ENCODE assay signal across 9 cellular contexts in the genomic region with DNA sequence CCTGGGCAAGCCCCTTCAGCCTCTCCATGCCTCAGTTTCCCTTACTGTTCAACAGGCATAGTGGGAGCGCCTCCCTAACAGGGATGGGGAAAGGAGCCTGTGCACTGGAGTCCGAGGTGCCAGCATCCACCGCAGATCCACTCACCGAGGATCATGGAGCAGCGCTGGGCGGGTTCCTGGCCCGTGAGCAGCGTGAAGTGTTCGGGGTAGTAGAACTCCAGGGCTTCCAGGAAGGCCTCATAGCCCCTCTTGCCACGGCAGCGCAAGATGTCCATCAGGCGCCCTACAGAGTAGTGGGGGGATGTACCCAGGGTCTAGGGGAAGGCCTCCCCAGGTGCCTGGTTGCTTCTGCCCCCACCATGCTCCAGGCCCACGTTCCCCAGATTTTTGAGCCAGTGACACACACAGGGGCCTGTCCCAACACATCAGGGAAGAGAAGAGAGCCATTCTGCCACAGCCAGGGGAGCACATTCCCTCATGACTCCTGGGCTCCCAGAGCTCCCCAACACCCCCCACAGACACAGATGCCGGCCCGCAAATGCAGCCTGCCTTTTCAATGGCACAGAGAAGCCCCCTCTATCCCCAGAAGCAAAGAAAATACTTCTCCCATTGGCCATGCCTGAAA. TPM values are rescaled to one million over a fixed set of nuclear protein-coding genes. Genes with fewer than 3 reads are reported as not detected.
DNase-seq lines count a peak whose midpoint lies in the region; ATAC-seq, FAIRE-seq and TF ChIP-seq lines count a peak whose summit lies in the region.
"Had no signal": no experiment of that assay in that cellular context is flagged by ENCODE, and none has a peak within 500 bp of the region (broad histone marks: within the 10 kb centered on the region; RNA-seq: fewer than 3 reads in every experiment).

No MANE protein-coding gene starts in this region.

- no peak for ATAC-seq in GM21619 (IDR thresholded peaks at IDR 0.05; ENCODE audit: unreplicated experiment)
- ATAC-seq in GM21515 (IDR thresholded peaks at IDR 0.05; ENCODE audit: unreplicated experiment), result no peak

- H2AFZ ChIP-seq in keratinocyte (ENCODE audit: control insufficient read depth, low read length) (no peak overlapping the region), smooth muscle cell (ENCODE audit: low read depth) (peak overlapping the region; percentile 24)

- in situ Hi-C loops in astrocyte of the cerebellum (cut with HindIII; ENCODE audit: low sequenced_read_pairs), result no loop called here

- H3K27ac ChIP-seq in keratinocyte (ENCODE audit: control insufficient read depth, insufficient read depth, low read length) (peak overlapping the region; percentile 96), smooth muscle cell (ENCODE audit: low read depth) (no peak overlapping the region)
- H3K27ac ChIP-seq: SK-N-MC had no signal

- H3K9me3 ChIP-seq in MG63 (no peaks in the 10 kb centered on the region), keratinocyte (ENCODE audit: control insufficient read depth, low read depth, low read length) (no peaks in the 10 kb centered on the region), smooth muscle cell (replicated peaks; ENCODE audit: low read depth) (no peaks in the 10 kb centered on the region)

- FAIRE-seq in keratinocyte (lab: Jason Lieb, UNC) (peak; percentile 80), D721Med (lab: Jason Lieb, UNC) (no peak)

- no peak for TF ChIP-seq CTCF in astrocyte of the cerebellum (IDR thresholded peaks at IDR 0.05; ENCODE audit: low read depth, low read length, missing control alignments)
- TF ChIP-seq CTCF in keratinocyte (optimal IDR thresholded peaks at IDR 0.05 in 1 of 3, IDR thresholded peaks at IDR 0.05 in 1 of 3, conservative IDR thresholded peaks at IDR 0.05 in 1 of 3; ENCODE audit: extremely low read depth in 1 of 3, insufficient read depth in 2 of 3, low read length in 3 of 3), result no peak
- no peak for TF ChIP-seq CTCF in smooth muscle cell (IDR thresholded peaks at IDR 0.05; ENCODE audit: borderline replicate concordance, insufficient read depth, poor library complexity, severe bottlenecking)
- TF ChIP-seq CTCF in D721Med (IDR thresholded peaks at IDR 0.05; ENCODE audit: insufficient read depth, missing control alignments), result no peak

- H3K4me2 ChIP-seq in keratinocyte (ENCODE audit: control insufficient read depth, extremely low read depth, insufficient read depth, low read depth, low read length), result peak overlapping the region; percentile 91
- peak overlapping the region; percentile 98 for H3K4me2 ChIP-seq in smooth muscle cell

- peak overlapping the region; percentile 68 for H3K4me3 ChIP-seq in MG63
- H3K4me3 ChIP-seq in astrocyte of the cerebellum (ENCODE audit: low read depth, low read length), result peak overlapping the region; percentile 66
- peak overlapping the region; percentile 94 to 100 (median 98) for H3K4me3 ChIP-seq in keratinocyte (ENCODE audit: control insufficient read depth in 2 of 3, extremely low read depth in 1 of 3, insufficient read depth in 2 of 3, low read depth in 1 of 3, low read length in 3 of 3)
- peak overlapping the region; percentile 65 for H3K4me3 ChIP-seq in smooth muscle cell
- H3K4me3 ChIP-seq: SK-N-MC had no signal

- H3K36me3 ChIP-seq in MG63 (peaks cover 22% of the 10 kb centered on the region), keratinocyte (ENCODE audit: control insufficient read depth in 2 of 2, extremely low read depth in 1 of 2, insufficient read depth in 2 of 2, low read length in 2 of 2) (peaks cover 15 to 34% of the 10 kb centered on the region in 2 experiments), smooth muscle cell (ENCODE audit: low read depth) (no peaks in the 10 kb centered on the region)

- H3K9ac ChIP-seq in keratinocyte (ENCODE audit: control insufficient read depth, extremely low read depth, insufficient read depth, low read length) (peak overlapping the region; percentile 97), smooth muscle cell (ENCODE audit: low read depth) (no peak overlapping the region)

- H3K79me2 ChIP-seq in keratinocyte (ENCODE audit: control insufficient read depth, insufficient read depth, low read length) (peaks cover 58% of the 10 kb centered on the region), smooth muscle cell (ENCODE audit: low read depth) (no peaks in the 10 kb centered on the region)

- H4K20me1 ChIP-seq in keratinocyte (ENCODE audit: control insufficient read depth, extremely low read depth, insufficient read depth, low read length), result no peaks in the 10 kb centered on the region
- H4K20me1 ChIP-seq in smooth muscle cell (ENCODE audit: low read depth), result peaks cover under 1% of the 10 kb centered on the region

- H3K27me3 ChIP-seq in MG63 (no peaks in the 10 kb centered on the region), keratinocyte (ENCODE audit: control insufficient read depth, extremely low read depth, insufficient read depth, low read length) (no peaks in the 10 kb centered on the region), smooth muscle cell (ENCODE audit: low read depth) (no peaks in the 10 kb centered on the region)

- peaks cover 26% of the 10 kb centered on the region for H3K4me1 ChIP-seq in keratinocyte (ENCODE audit: control insufficient read depth, extremely low read depth, insufficient read depth, low read length)
- H3K4me1 ChIP-seq in smooth muscle cell (ENCODE audit: low read depth), result peaks cover under 1% of the 10 kb centered on the region

- peaks cover 2% of the 10 kb centered on the region for H3K9me1 ChIP-seq in keratinocyte (ENCODE audit: control insufficient read depth, extremely low read depth, insufficient read depth, low read length)

- WGBS in smooth muscle cell (ENCODE audit: low lambda C conversion rate), result 95% methylated on average over 13 of the region's 15 CpGs

- DNase-seq in MG63, result no peak
- DNase-seq in astrocyte of the cerebellum (ENCODE audit: low read depth), result no peak
- no peak for DNase-seq in keratinocyte (ENCODE audit: low read depth, low spot score)
- DNase-seq in smooth muscle cell (lab: John Stamatoyannopoulos, UW; ENCODE audit: unreplicated experiment), result no peak
- no peak for DNase-seq in D721Med (ENCODE audit: insufficient read length, low spot score)
- DNase-seq: HCEC 1CT had no signal

- dilution Hi-C loops in keratinocyte (cut with MboI; ENCODE audit: extremely low pct_ligation_motif_present, low sequenced_read_pairs), result no loop called here

- H3F3A ChIP-seq in smooth muscle cell (ENCODE audit: low read depth), result peaks cover 6% of the 10 kb centered on the region

RNA-seq across cellular contexts. Expression of a gene that starts 1.3 kb away (rescaled TPM):
- total RNA-seq in MG63 (2014; rRNA removed; shearing (Covaris generic); ENCODE audit: low replicate concordance), result 17.1 and 18.9 TPM in 2 replicates
- polyA plus RNA-seq in keratinocyte (32.2 to 50.8 TPM (median 40.1 TPM) in 3 replicates), smooth muscle cell (2.3 and 5.4 TPM in 2 replicates)
- 13.2 TPM for polyA plus RNA-seq in keratinocyte (2011; ENCODE audit: low read depth)
- polyA plus RNA-seq in keratinocyte (2011; cell fraction: cytosol; rRNA removed), result 26.8 and 49.6 TPM in 2 replicates
- 58.9 and 89.7 TPM in 2 replicates for polyA plus RNA-seq in keratinocyte (2011; cell fraction: nucleus; rRNA removed)
- 22.8 and 71.2 TPM in 2 replicates for polyA plus RNA-seq in keratinocyte (2012; ENCODE audit: low replicate concordance)
- 59.5 to 125 TPM (median 69.7 TPM) in 3 replicates for polyA minus RNA-seq in keratinocyte
- 127 TPM for polyA minus RNA-seq in keratinocyte (2011; cell fraction: cytosol; rRNA and poly(A)+ RNA removed)
- 55.1 and 62.4 TPM in 2 replicates for polyA minus RNA-seq in keratinocyte (2011; cell fraction: nucleus; rRNA and poly(A)+ RNA removed)
- 3.7 and 6.0 TPM in 2 replicates for total RNA-seq in smooth muscle cell

RNA-seq across cellular contexts. Expression of a gene that starts 31.8 kb away (rescaled TPM):
- 0.27 and 0.66 TPM in 2 replicates for total RNA-seq in MG63 (2014; rRNA removed; shearing (Covaris generic); ENCODE audit: low replicate concordance)
- polyA plus RNA-seq in keratinocyte, result 4.1 to 5.9 TPM (median 5.8 TPM) in 3 replicates
- 2.5 TPM for polyA plus RNA-seq in keratinocyte (2011; ENCODE audit: low read depth)
- 1.1 and 2.0 TPM in 2 replicates for polyA plus RNA-seq in keratinocyte (2011; cell fraction: cytosol; rRNA removed)
- 31.3 and 35.6 TPM in 2 replicates for polyA plus RNA-seq in keratinocyte (2011; cell fraction: nucleus; rRNA removed)
- 3.8 and 3.9 TPM in 2 replicates for polyA plus RNA-seq in keratinocyte (2012; ENCODE audit: low replicate concordance)
- polyA minus RNA-seq in keratinocyte, result 4.7 to 7.7 TPM (median 4.8 TPM) in 3 replicates
- 1.5 TPM for polyA minus RNA-seq in keratinocyte (2011; cell fraction: cytosol; rRNA and poly(A)+ RNA removed)
- polyA minus RNA-seq in keratinocyte (2011; cell fraction: nucleus; rRNA and poly(A)+ RNA removed), result 8.4 and 12.4 TPM in 2 replicates
- total RNA-seq in smooth muscle cell, result not detected in 2 replicates
- 0.40 and 1.2 TPM in 2 replicates for polyA plus RNA-seq in smooth muscle cell

RNA-seq across cellular contexts. Expression of a gene that starts 42.3 kb away (rescaled TPM):
- total RNA-seq in MG63 (2014; rRNA removed; shearing (Covaris generic); ENCODE audit: low replicate concordance), result 31.6 and 38.5 TPM in 2 replicates
- 10.5 to 18.4 TPM (median 13.5 TPM) in 3 replicates for polyA plus RNA-seq in keratinocyte
- polyA plus RNA-seq in keratinocyte (2011; ENCODE audit: low read depth), result 6.4 TPM
- polyA plus RNA-seq in keratinocyte (2011; cell fraction: cytosol; rRNA removed), result 11.7 and 31.5 TPM in 2 replicates
- 16.0 and 26.2 TPM in 2 replicates for polyA plus RNA-seq in keratinocyte (2011; cell fraction: nucleus; rRNA removed)
- 41.6 and 60.2 TPM in 2 replicates for polyA plus RNA-seq in keratinocyte (2012; ENCODE audit: low replicate concordance)
- 7.8 to 54.4 TPM (median 10.1 TPM) in 3 replicates for polyA minus RNA-seq in keratinocyte
- polyA minus RNA-seq in keratinocyte (2011; cell fraction: cytosol; rRNA and poly(A)+ RNA removed), result 45.7 TPM
- polyA minus RNA-seq in keratinocyte (2011; cell fraction: nucleus; rRNA and poly(A)+ RNA removed), result 16.0 and 17.5 TPM in 2 replicates
- 14.0 and 19.1 TPM in 2 replicates for total RNA-seq in smooth muscle cell
- 89.6 and 94.9 TPM in 2 replicates for polyA plus RNA-seq in smooth muscle cell
